In genomic region chr2:126655500-126656310, GRCh38 we compare ENCODE assay signal across 8 cellular contexts. TPM values are rescaled to one million over a fixed set of nuclear protein-coding genes. Genes with fewer than 3 reads are reported as not detected.
A peak's percentile ranks its signal among the peaks of the same experiment; 100 is the strongest.
DNase-seq lines count a peak whose midpoint lies in the region; ATAC-seq and TF ChIP-seq lines count a peak whose summit lies in the region.

Gene GYPC (plus strand): TSS chr2:126656158. CDS start chr2:126656264, 106 bp downstream.

- DNase-seq in NT2/D1 (ENCODE audit: low read depth, low spot score) (no peak), cardiac septum (ENCODE audit: low spot score) (peak; percentile 90), trophoblast cell (peak in 1 of 2 donors; percentile 53), OCI-M2 (lab: John Stamatoyannopoulos, UW; ENCODE audit: unreplicated experiment) (no peak), HPDE6-E6E7 (ENCODE audit: extremely low spot score) (no peak)
- peak; percentile 74 for DNase-seq in activated naive CD8-positive, alpha-beta T cell treated with anti-CD3 and anti-CD28 coated beads for 36 hours

- H3K4me3 ChIP-seq in NT2/D1 (ENCODE audit: insufficient read length, low read depth), result peak within 1 kb of the TSS; percentile 77
- peak within 1 kb of the TSS; percentile 81 for H3K4me3 ChIP-seq in trophoblast cell (ENCODE audit: low read depth, low read length)

- H3K4me3 Mint-ChIP-seq in activated naive CD8-positive, alpha-beta T cell treated with anti-CD3 and anti-CD28 coated beads for 36 hours, result peak within 1 kb of the TSS; percentile 97

- peaks cover 37% of the 10 kb centered on the region for H3K36me3 Mint-ChIP-seq in activated naive CD8-positive, alpha-beta T cell treated with anti-CD3 and anti-CD28 coated beads for 36 hours

- peaks cover 5% of the 10 kb centered on the region for H3K9me3 Mint-ChIP-seq in activated naive CD8-positive, alpha-beta T cell treated with anti-CD3 and anti-CD28 coated beads for 36 hours

- H3K27me3 Mint-ChIP-seq in activated naive CD8-positive, alpha-beta T cell treated with anti-CD3 and anti-CD28 coated beads for 36 hours, result no peaks in the 10 kb centered on the region

- H2BK12ac ChIP-seq in trophoblast cell (ENCODE audit: low read length), result peak within 1 kb of the TSS; percentile 70

- H3K23ac ChIP-seq in trophoblast cell (ENCODE audit: low read length), result no peak within 1 kb of the TSS

- H3K27me3 ChIP-seq in NT2/D1 (ENCODE audit: insufficient read depth, insufficient read length) (no peaks in the 10 kb centered on the region), trophoblast cell (ENCODE audit: insufficient read depth, low read length) (no peaks in the 10 kb centered on the region)

- peak; percentile 29 for ATAC-seq in HG02571 (IDR thresholded peaks at IDR 0.05; ENCODE audit: unreplicated experiment)

- peak within 1 kb of the TSS; percentile 98 for H3K27ac Mint-ChIP-seq in activated naive CD8-positive, alpha-beta T cell treated with anti-CD3 and anti-CD28 coated beads for 36 hours

- TF ChIP-seq POLR2A in GM15510 (IDR thresholded peaks at IDR 0.05; ENCODE audit: borderline replicate concordance, extremely low read depth, insufficient read length), result peak; percentile 53

- peak within 1 kb of the TSS; percentile 78 for H2BK5ac ChIP-seq in trophoblast cell (ENCODE audit: low read depth, low read length, poor library complexity)

- H3K18ac ChIP-seq in trophoblast cell (ENCODE audit: low read length), result peak within 1 kb of the TSS; percentile 81

- H3K9me3 ChIP-seq in NT2/D1 (ENCODE audit: insufficient read depth, low read length) (0 out of 2 replicates have a peak, but pooled peaks cover under 1% of the 10 kb centered on the region), trophoblast cell (ENCODE audit: insufficient read depth, low read depth, low read length) (no peaks in the 10 kb centered on the region)

- peak within 1 kb of the TSS; percentile 88 for H4K8ac ChIP-seq in trophoblast cell (ENCODE audit: low read depth, low read length)

- peak within 1 kb of the TSS; percentile 86 for H3K4me2 ChIP-seq in trophoblast cell (ENCODE audit: low read length)

- H3K79me2 ChIP-seq in trophoblast cell (ENCODE audit: control insufficient read depth, insufficient read depth, low read length, poor library complexity), result peaks cover 3% of the 10 kb centered on the region

- peak within 1 kb of the TSS; percentile 93 for H4K91ac ChIP-seq in trophoblast cell (ENCODE audit: low read depth, low read length)

- H2AK5ac ChIP-seq in trophoblast cell (ENCODE audit: low read length), result no peak within 1 kb of the TSS

- H3K9ac ChIP-seq in NT2/D1 (ENCODE audit: insufficient read length, low read depth) (peak within 1 kb of the TSS; percentile 92), trophoblast cell (ENCODE audit: low read length) (peak within 1 kb of the TSS; percentile 28)

- H3K4me1 ChIP-seq in NT2/D1 (ENCODE audit: insufficient read depth, insufficient read length) (peaks cover 8% of the 10 kb centered on the region), trophoblast cell (ENCODE audit: control insufficient read depth in 1 of 2, insufficient read depth in 2 of 2, low read length in 2 of 2) (peaks cover 22 to 27% of the 10 kb centered on the region in 2 experiments)

- intact Hi-C loops in cardiac septum (cut with DNase I), result loop anchor here (5.0 kb wide), 3 partner anchors 47 to 128 kb away; no protein-coding TSS in a partner anchor

- peaks cover 22% of the 10 kb centered on the region for H3K79me1 ChIP-seq in trophoblast cell (ENCODE audit: low read length)

- peak within 1 kb of the TSS; percentile 32 for H4K12ac ChIP-seq in trophoblast cell (ENCODE audit: low read depth, low read length)

- no CpG with 5 or more reads among the region's 38 CpGs for WGBS in trophoblast cell (ENCODE audit: extremely low coverage, insufficient coverage, insufficient read length)

- peak within 1 kb of the TSS; percentile 64 for H3K27ac ChIP-seq in trophoblast cell (ENCODE audit: low read depth, low read length)

- peak within 1 kb of the TSS; percentile 86 for H2AFZ ChIP-seq in trophoblast cell (ENCODE audit: insufficient read depth, low read length, poor library complexity)

- H3K4me1 Mint-ChIP-seq in activated naive CD8-positive, alpha-beta T cell treated with anti-CD3 and anti-CD28 coated beads for 36 hours, result peaks cover 37% of the 10 kb centered on the region

- H2BK120ac ChIP-seq in trophoblast cell (ENCODE audit: insufficient read depth, low read length, poor library complexity), result peak within 1 kb of the TSS; percentile 84

- H3K14ac ChIP-seq in trophoblast cell (ENCODE audit: low read length), result peak within 1 kb of the TSS; percentile 80

- no peak within 1 kb of the TSS for H3K4ac ChIP-seq in trophoblast cell (ENCODE audit: low read depth, low read length)

- H3K36me3 ChIP-seq in NT2/D1 (ENCODE audit: insufficient read depth, insufficient read length, low read length), result peaks cover 15% of the 10 kb centered on the region
- peaks cover 0 to 3% of the 10 kb centered on the region in 2 experiments for H3K36me3 ChIP-seq in trophoblast cell (ENCODE audit: control insufficient read depth in 1 of 2, insufficient read depth in 2 of 2, low read length in 2 of 2)

RNA-seq across cellular contexts. Expression of gene GYPC, which starts in this region (rescaled TPM):
- 100 to 1,000 TPM; 171 to 179 TPM for total RNA-seq in activated naive CD8-positive, alpha-beta T cell treated with anti-CD3 and anti-CD28 coated beads for 36 hours
- 113 TPM for total RNA-seq in cardiac septum
- 19.7 and 22.6 TPM in 2 replicates for polyA plus RNA-seq in trophoblast cell (2013)

Comparison
In these comparisons a context has a peak if more than half of its experiments do, and no peak if none do; other contexts are left out.
1. DNase-seq: peak in activated naive CD8-positive, alpha-beta T cell treated with anti-CD3 and anti-CD28 coated beads for 36 hours (single experiment) and cardiac septum (single experiment); none in NT2/D1 (single experiment), OCI-M2 (single experiment) and HPDE6-E6E7 (single experiment).